ENCODE assay signal across 10 cellular contexts in genomic region chr7:73885975-73886798, GRCh38. TPM values are rescaled to one million over a fixed set of nuclear protein-coding genes. Genes with fewer than 3 reads are reported as not detected.
DNase-seq lines count a peak whose midpoint lies in the region; ATAC-seq and TF ChIP-seq lines count a peak whose summit lies in the region.
"Had no signal": no experiment of that assay in that cellular context is flagged by ENCODE, and none has a peak within 500 bp of the region (broad histone marks: within the 10 kb centered on the region; RNA-seq: fewer than 3 reads in every experiment).

No MANE protein-coding gene starts in this region.

- POLR2A ChIA-PET in activated CD8-positive, alpha-beta T cell treated with anti-CD3 and anti-CD28 coated beads, Interleukin-2, amount 10 ng/mL, durations not matched to agents 7 days and 5 days (lab: Charles Lee) = interaction anchor here (0.7 kb wide), 1 partner anchor 30 kb away, joined by 5 read pairs; no protein-coding TSS in a partner anchor
- POLR2A ChIA-PET in CD4-positive, alpha-beta memory T cell (lab: Charles Lee; ENCODE audit: partially characterized antibody) = no interaction called here

- no peaks in the 10 kb centered on the region for H3K9me3 Mint-ChIP-seq in activated CD8-positive, alpha-beta T cell treated with anti-CD3 and anti-CD28 coated beads, Interleukin-2, amount 10 ng/mL, durations not matched to agents 7 days and 5 days (ENCODE audit: insufficient read depth)
- H3K9me3 Mint-ChIP-seq in activated T-cell treated with anti-CD3 and anti-CD28 coated beads, Interleukin-2, amount 50 U/mL, for 24 hours = no peaks in the 10 kb centered on the region
- H3K9me3 Mint-ChIP-seq in CD4-positive, alpha-beta memory T cell = no peaks in the 10 kb centered on the region
- H3K9me3 Mint-ChIP-seq: activated T-cell treated with anti-CD3 and anti-CD28 coated beads, Interleukin-2, amount 50 U/mL, for 72 hours had no signal

- intact Hi-C loops in thyroid gland (cut with DNase I) = no loop called here
- intact Hi-C loops in CD4-positive, alpha-beta memory T cell (cut with micrococcal nuclease) = no loop called here

- H3K9ac ChIP-seq in mesendoderm (ENCODE audit: low read length) = peak overlapping the region; percentile 42

- H4K8ac ChIP-seq in mesendoderm (ENCODE audit: low read depth, low read length) = no peak overlapping the region

- H2AK5ac ChIP-seq in mesendoderm (ENCODE audit: low read length) = peak overlapping the region; percentile 64

- peaks cover 16% of the 10 kb centered on the region for H3K27me3 Mint-ChIP-seq in activated CD8-positive, alpha-beta T cell treated with anti-CD3 and anti-CD28 coated beads, Interleukin-2, amount 10 ng/mL, durations not matched to agents 7 days and 5 days (ENCODE audit: low read depth)
- H3K27me3 Mint-ChIP-seq in activated T-cell treated with anti-CD3 and anti-CD28 coated beads, Interleukin-2, amount 50 U/mL, for 24 hours = peaks cover 34% of the 10 kb centered on the region
- peaks cover 11 to 23% of the 10 kb centered on the region in 2 donors for H3K27me3 Mint-ChIP-seq in CD4-positive, alpha-beta memory T cell

- peak; percentile 16 for DNase-seq in MV-4-11 (lab: John Stamatoyannopoulos, UW)
- DNase-seq in mesendoderm = peak; percentile 97
- DNase-seq in thyroid gland = peak; percentile 31 to 51
- DNase-seq in activated CD8-positive, alpha-beta T cell treated with anti-CD3 and anti-CD28 coated beads, Interleukin-2, amount 10 ng/mL, durations not matched to agents 7 days and 5 days = no peak
- DNase-seq in activated T-cell treated with anti-CD3 and anti-CD28 coated beads, Interleukin-2, amount 50 U/mL, for 24 hours = no peak
- no peak for DNase-seq in CD4-positive, alpha-beta memory T cell
- DNase-seq in superior temporal gyrus (ENCODE audit: extremely low spot score) = no peak
- DNase-seq: activated T-cell treated with anti-CD3 and anti-CD28 coated beads, Interleukin-2, amount 50 U/mL, for 72 hours; stimulated activated CD4-positive, alpha-beta T cell treated with anti-CD3 and anti-CD28 coated beads, Interleukin-2, amount 100 ng/mL, for 24 hours had no signal

- peaks cover 9% of the 10 kb centered on the region for H3K4me1 Mint-ChIP-seq in activated CD8-positive, alpha-beta T cell treated with anti-CD3 and anti-CD28 coated beads, Interleukin-2, amount 10 ng/mL, durations not matched to agents 7 days and 5 days (ENCODE audit: low read depth)
- H3K4me1 Mint-ChIP-seq in activated T-cell treated with anti-CD3 and anti-CD28 coated beads, Interleukin-2, amount 50 U/mL, for 24 hours (ENCODE audit: low read depth) = peaks cover 10% of the 10 kb centered on the region
- peaks cover 0 to 2% (median 0%) of the 10 kb centered on the region in 4 donors for H3K4me1 Mint-ChIP-seq in CD4-positive, alpha-beta memory T cell

- H3K27me3 ChIP-seq in esophagus (ENCODE audit: control insufficient read depth in 1 of 2, insufficient read depth in 2 of 2, low read length in 2 of 2) (no peaks in the 10 kb centered on the region), mesendoderm (ENCODE audit: insufficient read depth, low read length, poor library complexity) (no peaks in the 10 kb centered on the region), thyroid gland (no peaks in the 10 kb centered on the region)
- H3K27me3 ChIP-seq in CD4-positive, alpha-beta memory T cell (ENCODE audit: insufficient read depth, low read length) = peaks cover 4% of the 10 kb centered on the region

- H3K56ac ChIP-seq in mesendoderm (ENCODE audit: low read length) = peak overlapping the region; percentile 80

- peak overlapping the region; percentile 71 for H2BK5ac ChIP-seq in mesendoderm (ENCODE audit: low read length)

- H3K27ac Mint-ChIP-seq in activated CD8-positive, alpha-beta T cell treated with anti-CD3 and anti-CD28 coated beads, Interleukin-2, amount 10 ng/mL, durations not matched to agents 7 days and 5 days = no peak overlapping the region
- H3K27ac Mint-ChIP-seq in activated T-cell treated with anti-CD3 and anti-CD28 coated beads, Interleukin-2, amount 50 U/mL, for 24 hours = no peak overlapping the region
- H3K27ac Mint-ChIP-seq in CD4-positive, alpha-beta memory T cell = no peak overlapping the region
- H3K27ac Mint-ChIP-seq: activated T-cell treated with anti-CD3 and anti-CD28 coated beads, Interleukin-2, amount 50 U/mL, for 72 hours had no signal

- peak overlapping the region; percentile 71 for H3K4ac ChIP-seq in mesendoderm (ENCODE audit: low read depth, low read length)

- H3K4me2 ChIP-seq in mesendoderm (ENCODE audit: low read length) = no peak overlapping the region

- H3K79me1 ChIP-seq in mesendoderm (ENCODE audit: low read length) = no peaks in the 10 kb centered on the region

- no peak for ATAC-seq in activated CD8-positive, alpha-beta T cell treated with anti-CD3 and anti-CD28 coated beads, Interleukin-2, amount 10 ng/mL, durations not matched to agents 7 days and 5 days
- ATAC-seq: activated T-cell treated with anti-CD3 and anti-CD28 coated beads, Interleukin-2, amount 50 U/mL, for 72 hours had no signal

- H3K4me3 ChIP-seq in esophagus (ENCODE audit: low read depth in 1 of 2, low read length in 2 of 2) (no peak overlapping the region), mesendoderm (ENCODE audit: low read length) (no peak overlapping the region), thyroid gland (replicated peaks in 1 of 3) (no peak overlapping the region)
- no peak overlapping the region for H3K4me3 ChIP-seq in CD4-positive, alpha-beta memory T cell (ENCODE audit: low read length in 2 of 2)

- peak overlapping the region; percentile 41 for H3K18ac ChIP-seq in mesendoderm (ENCODE audit: low read length)

- no peaks in the 10 kb centered on the region for H3K36me3 Mint-ChIP-seq in activated CD8-positive, alpha-beta T cell treated with anti-CD3 and anti-CD28 coated beads, Interleukin-2, amount 10 ng/mL, durations not matched to agents 7 days and 5 days (ENCODE audit: low read depth)
- no peaks in the 10 kb centered on the region for H3K36me3 Mint-ChIP-seq in activated T-cell treated with anti-CD3 and anti-CD28 coated beads, Interleukin-2, amount 50 U/mL, for 24 hours (ENCODE audit: low read depth)
- no peaks in the 10 kb centered on the region for H3K36me3 Mint-ChIP-seq in CD4-positive, alpha-beta memory T cell

- H3K27ac ChIP-seq in esophagus (ENCODE audit: low read depth in 2 of 2, low read length in 1 of 2) = peak overlapping the region; percentile 26 to 73
- peak overlapping the region; percentile 75 for H3K27ac ChIP-seq in mesendoderm (ENCODE audit: low read depth, low read length)
- H3K27ac ChIP-seq in thyroid gland = peak overlapping the region; percentile 23 to 65 (median 40)
- H3K27ac ChIP-seq in CD4-positive, alpha-beta memory T cell (ENCODE audit: low read depth, low read length) = no peak overlapping the region

- no peak overlapping the region for H3K4me3 Mint-ChIP-seq in activated CD8-positive, alpha-beta T cell treated with anti-CD3 and anti-CD28 coated beads, Interleukin-2, amount 10 ng/mL, durations not matched to agents 7 days and 5 days
- no peak overlapping the region for H3K4me3 Mint-ChIP-seq in activated T-cell treated with anti-CD3 and anti-CD28 coated beads, Interleukin-2, amount 50 U/mL, for 24 hours
- H3K4me3 Mint-ChIP-seq in CD4-positive, alpha-beta memory T cell = no peak overlapping the region
- H3K4me3 Mint-ChIP-seq: activated T-cell treated with anti-CD3 and anti-CD28 coated beads, Interleukin-2, amount 50 U/mL, for 72 hours had no signal

- H2BK15ac ChIP-seq in mesendoderm (replicated peaks; ENCODE audit: low read depth) = no peak overlapping the region

- peak overlapping the region; percentile 51 for H3K23ac ChIP-seq in mesendoderm (ENCODE audit: low read length)

- H3K79me2 ChIP-seq in mesendoderm (ENCODE audit: control insufficient read depth, insufficient read depth, low read length) = no peaks in the 10 kb centered on the region

- TF ChIP-seq POLR2A in thyroid gland (IDR thresholded peaks at IDR 0.05) = no peak

- no peak for TF ChIP-seq CTCF in thyroid gland (IDR thresholded peaks at IDR 0.05)

- H3K36me3 ChIP-seq in esophagus (ENCODE audit: control insufficient read depth in 2 of 2, insufficient read depth in 2 of 2, low read length in 1 of 2) (no peaks in the 10 kb centered on the region), mesendoderm (ENCODE audit: control insufficient read depth, insufficient read depth, low read length) (no peaks in the 10 kb centered on the region), thyroid gland (no peaks in the 10 kb centered on the region)
- no peaks in the 10 kb centered on the region for H3K36me3 ChIP-seq in CD4-positive, alpha-beta memory T cell (ENCODE audit: insufficient read depth, low read length)

- H3K9me3 ChIP-seq in esophagus (ENCODE audit: control insufficient read depth in 2 of 2, insufficient read depth in 1 of 2, low read depth in 1 of 2, low read length in 1 of 2) (no peaks in the 10 kb centered on the region), thyroid gland (no peaks in the 10 kb centered on the region)
- no peaks in the 10 kb centered on the region for H3K9me3 ChIP-seq in CD4-positive, alpha-beta memory T cell (ENCODE audit: control insufficient read depth in 1 of 2, low read length in 2 of 2)

- CTCF ChIA-PET in activated CD8-positive, alpha-beta T cell treated with anti-CD3 and anti-CD28 coated beads, Interleukin-2, amount 10 ng/mL, durations not matched to agents 7 days and 5 days (lab: Charles Lee) = no interaction called here
- CTCF ChIA-PET in CD4-positive, alpha-beta memory T cell (lab: Charles Lee; ENCODE audit: partially characterized antibody) = no interaction called here

- H3K4me1 ChIP-seq in esophagus (ENCODE audit: control insufficient read depth in 2 of 2, insufficient read depth in 2 of 2, low read length in 1 of 2) = peaks cover 6 to 13% of the 10 kb centered on the region in 2 donors
- peaks cover 12% of the 10 kb centered on the region for H3K4me1 ChIP-seq in mesendoderm (ENCODE audit: control insufficient read depth, low read depth, low read length)
- H3K4me1 ChIP-seq in thyroid gland = peaks cover 0 to 18% of the 10 kb centered on the region in 2 donors
- H3K4me1 ChIP-seq in CD4-positive, alpha-beta memory T cell (ENCODE audit: insufficient read depth, low read length) = no peaks in the 10 kb centered on the region

- WGBS in esophagus, 2 donors = 24 to 35% methylated on average over 24 to 25 of the region's 25 CpGs
- no CpG with 5 or more reads among the region's 25 CpGs for WGBS in mesendoderm (ENCODE audit: extremely low coverage, insufficient coverage, low lambda C conversion rate)
- 42 to 59% methylated on average over 7 to 23 of the region's 25 CpGs for WGBS in thyroid gland, 2 donors

- H4K5ac ChIP-seq in mesendoderm (ENCODE audit: low read length) = no peak overlapping the region

- peak overlapping the region; percentile 3 for H2BK120ac ChIP-seq in mesendoderm (ENCODE audit: low read depth, low read length)

RNA-seq across cellular contexts. Expression of gene TMEM270, which starts 25.2 kb away (rescaled TPM):
- not detected for polyA plus RNA-seq in esophagus
- not detected for polyA plus RNA-seq in mesendoderm (2013, experiment 1 of 2)
- polyA plus RNA-seq in mesendoderm (2013, experiment 2 of 2) = not detected
- total RNA-seq in thyroid gland = not detected
- total RNA-seq in activated CD8-positive, alpha-beta T cell treated with anti-CD3 and anti-CD28 coated beads, Interleukin-2, amount 10 ng/mL, durations not matched to agents 7 days and 5 days = not detected
- total RNA-seq in CD4-positive, alpha-beta memory T cell = not detected
- polyA plus RNA-seq in CD4-positive, alpha-beta memory T cell = not detected
- total RNA-seq: activated T-cell treated with anti-CD3 and anti-CD28 coated beads, Interleukin-2, amount 50 U/mL, for 72 hours had no signal

RNA-seq across cellular contexts. Expression of gene METTL27, which starts 43.9 kb away (rescaled TPM):
- 1 to 10 TPM in 1 of 2 donors, under 1 TPM in 1; 0.45 to 1.1 TPM for polyA plus RNA-seq in esophagus
- 1.6 TPM for polyA plus RNA-seq in mesendoderm (2013, experiment 1 of 2)
- 1.5 TPM for polyA plus RNA-seq in mesendoderm (2013, experiment 2 of 2)
- total RNA-seq in thyroid gland = 10 to 100 TPM in 2 of 4 donors, 1 to 10 TPM in 2; 3.8 to 16.3 (median 9.6) TPM
- not detected for total RNA-seq in activated CD8-positive, alpha-beta T cell treated with anti-CD3 and anti-CD28 coated beads, Interleukin-2, amount 10 ng/mL, durations not matched to agents 7 days and 5 days
- 1 to 10 TPM; 6.1 to 7.6 TPM for total RNA-seq in CD4-positive, alpha-beta memory T cell
- under 1 TPM in 1 of 2 donors, not detected in 1; 0.49 TPM for polyA plus RNA-seq in CD4-positive, alpha-beta memory T cell

RNA-seq across cellular contexts. Expression of gene CLDN4, which starts 55.4 kb away (rescaled TPM):
- 100 to 1,000 TPM; 124 to 233 TPM for polyA plus RNA-seq in esophagus
- 12.6 TPM for polyA plus RNA-seq in mesendoderm (2013, experiment 1 of 2)
- polyA plus RNA-seq in mesendoderm (2013, experiment 2 of 2) = 12.9 TPM
- 100 to 1,000 TPM; 178 to 301 (median 196) TPM for total RNA-seq in thyroid gland
- total RNA-seq in activated CD8-positive, alpha-beta T cell treated with anti-CD3 and anti-CD28 coated beads, Interleukin-2, amount 10 ng/mL, durations not matched to agents 7 days and 5 days = under 1 TPM; 0.16 to 0.29 TPM
- not detected for total RNA-seq in CD4-positive, alpha-beta memory T cell
- under 1 TPM in 1 of 2 donors, not detected in 1; 0.05 TPM for polyA plus RNA-seq in CD4-positive, alpha-beta memory T cell

Comparison
In these comparisons a context has a peak if more than half of its experiments do, and no peak if none do; other contexts are left out.
1. DNase-seq: peak in MV-4-11 (single experiment), mesendoderm (single experiment) and thyroid gland (2 of 2); none in activated CD8-positive, alpha-beta T cell treated with anti-CD3 and anti-CD28 coated beads, Interleukin-2, amount 10 ng/mL, durations not matched to agents 7 days and 5 days (single experiment), activated T-cell treated with anti-CD3 and anti-CD28 coated beads, Interleukin-2, amount 50 U/mL, for 24 hours (single experiment), CD4-positive, alpha-beta memory T cell (0 of 5) and superior temporal gyrus (single experiment).
2. RNA of gene CLDN4, which starts 55.4 kb away (total RNA-seq): 178 to 301 TPM in thyroid gland; 0.16 to 0.29 TPM in activated CD8-positive, alpha-beta T cell treated with anti-CD3 and anti-CD28 coated beads, Interleukin-2, amount 10 ng/mL, durations not matched to agents 7 days and 5 days and not detected in CD4-positive, alpha-beta memory T cell; every median in the first group is over 100 times any median in the second.